Comparison of ENCODE assay signal across 8 cellular contexts in the genomic region with DNA sequence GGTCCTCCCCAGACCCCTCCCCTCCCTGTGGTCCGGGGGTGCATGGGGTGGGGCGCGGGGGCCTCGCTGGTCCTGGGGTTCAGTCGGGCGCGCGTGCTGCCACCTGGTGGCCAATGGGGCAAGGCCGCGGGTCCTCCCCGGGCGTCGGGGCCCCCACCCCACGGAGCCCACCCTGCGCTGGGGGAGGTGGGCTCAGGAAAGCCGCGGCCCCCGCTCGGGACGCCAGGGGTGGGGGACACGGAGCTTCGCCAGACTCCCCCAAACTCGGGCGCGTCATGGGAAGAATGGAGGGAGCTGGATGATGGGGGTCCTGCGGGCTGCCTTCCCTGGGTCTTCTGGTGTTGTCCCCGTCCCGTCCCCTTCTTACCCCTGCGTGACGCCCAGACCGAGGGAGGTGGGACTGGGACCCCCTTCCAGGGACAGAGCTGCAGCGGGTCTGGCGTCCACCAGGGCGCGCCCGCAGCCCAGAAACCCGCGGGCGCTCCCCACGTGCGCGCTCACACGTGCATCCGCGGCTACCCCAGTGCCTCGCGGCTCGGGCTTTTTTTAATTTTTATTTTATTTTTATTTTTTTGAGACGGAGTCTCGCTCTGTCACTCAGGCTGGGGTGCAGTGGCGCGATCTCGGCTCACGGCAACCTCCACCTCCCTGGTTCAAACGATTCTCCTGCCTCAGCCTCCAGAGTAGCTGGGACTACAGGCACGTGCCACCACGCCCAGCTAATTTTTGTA. TPM values are rescaled to one million over a fixed set of nuclear protein-coding genes. Genes with fewer than 3 reads are reported as not detected.
DNase-seq lines count a peak whose midpoint lies in the region; ATAC-seq and TF ChIP-seq lines count a peak whose summit lies in the region.

No MANE protein-coding gene starts in this region.

- no peaks in the 10 kb centered on the region for H3K9me3 ChIP-seq in PC-9 (ENCODE audit: insufficient read depth, low read depth)

- no peaks in the 10 kb centered on the region for H4K20me1 ChIP-seq in PC-9 (ENCODE audit: insufficient read depth)

- H3K4me2 ChIP-seq in PC-9: peak overlapping the region; percentile 84

- H3K27me3 ChIP-seq in PC-9 (ENCODE audit: insufficient read depth, low read depth): no peaks in the 10 kb centered on the region

- H3K27ac ChIP-seq in PC-9: no peak overlapping the region
- H3K27ac ChIP-seq in skin epidermis: no peak overlapping the region

- CTCF ChIA-PET in PC-9 (lab: Charles Lee): interaction anchor here (0.5 to 1.5 kb wide), 3 partner anchors 20 to 95 kb away, joined by 3 to 14 read pairs (median 3); a partner anchor contains a TSS

- intact Hi-C loops in PC-9 (cut with micrococcal nuclease; ENCODE audit: unreplicated experiment): loop anchor here (1.0 to 5.0 kb wide), 4 partner anchors 95 to 395 kb away; a partner anchor contains a TSS
- intact Hi-C loops in Right ventricle myocardium superior (cut with DNase I): loop anchor here (2.0 to 10.0 kb wide), 2 partner anchors 125 to 153 kb away; no protein-coding TSS in a partner anchor

- H3K4me3 ChIP-seq in PC-9: peak overlapping the region; percentile 52; the same call in 1 of the 2 replicates
- peak overlapping the region in 4 of 7 experiments; percentile 1 to 22 (median 10) for H3K4me3 ChIP-seq in skin epidermis

- H3K79me2 ChIP-seq in PC-9 (ENCODE audit: low read depth): no peaks in the 10 kb centered on the region

- DNase-seq in DMS79 treated with DMSO at 0.1 percent for 48 hours (lab: John Stamatoyannopoulos, UW) (peak; percentile 9), DMS79 (lab: John Stamatoyannopoulos, UW) (no peak), PC-9 (peak in 1 of 2 experiments; percentile 38), Right ventricle myocardium superior (peak; percentile 67), COLO829 (ENCODE audit: low spot score) (no peak)
- DNase-seq in activated naive CD4-positive, alpha-beta T cell treated with Interleukin-2 at 50 U/mL for 16 hours: peak; percentile 65
- no peak for DNase-seq in NK-92 treated with Interleukin-12 subunit alpha and Interleukin-12 subunit beta, amount 100 ng/mL, for 24 hours (lab: John Stamatoyannopoulos, UW)

- peak; percentile 96 for TF ChIP-seq CTCF in PC-9 (conservative IDR thresholded peaks at IDR 0.05)

- no TSS peak for BruUV-seq in PC-9 (replicated peaks; lab: Mats Ljungman, UMichigan)

- peak overlapping the region; percentile 85 for H2AFZ ChIP-seq in PC-9

- POLR2A ChIA-PET in PC-9 (lab: Charles Lee; ENCODE audit: unreplicated experiment): no interaction called here

- H3F3A ChIP-seq in PC-9 (ENCODE audit: insufficient read depth, low read depth): 0 out of 2 replicates have a peak, but pooled peaks cover 5% of the 10 kb centered on the region

- no peaks in the 10 kb centered on the region for H3K4me1 ChIP-seq in PC-9 (replicated peaks; ENCODE audit: insufficient read depth)

- no peaks in the 10 kb centered on the region for H3K36me3 ChIP-seq in PC-9 (ENCODE audit: low read depth)

- H3K9me2 ChIP-seq in PC-9 (ENCODE audit: insufficient read depth): no peaks in the 10 kb centered on the region

- ATAC-seq in Right ventricle myocardium superior (ENCODE audit: poor library complexity): peak; percentile 70

RNA-seq across cellular contexts. Expression of a gene that starts 19.8 kb away (rescaled TPM):
- total RNA-seq in PC-9 (2021) (86.6 and 98.0 TPM in 2 replicates), Right ventricle myocardium superior (20.0 TPM)

Comparison
In these comparisons a context has a peak if more than half of its experiments do, and no peak if none do; other contexts are left out.
1. DNase-seq: peak in DMS79 treated with DMSO at 0.1 percent for 48 hours (single experiment), activated naive CD4-positive, alpha-beta T cell treated with Interleukin-2 at 50 U/mL for 16 hours (single experiment) and Right ventricle myocardium superior (single experiment); none in DMS79 (single experiment), NK-92 treated with Interleukin-12 subunit alpha and Interleukin-12 subunit beta, amount 100 ng/mL, for 24 hours (single experiment) and COLO829 (single experiment).